Comparison of ENCODE assay signal across 13 cellular contexts in the genomic region with DNA sequence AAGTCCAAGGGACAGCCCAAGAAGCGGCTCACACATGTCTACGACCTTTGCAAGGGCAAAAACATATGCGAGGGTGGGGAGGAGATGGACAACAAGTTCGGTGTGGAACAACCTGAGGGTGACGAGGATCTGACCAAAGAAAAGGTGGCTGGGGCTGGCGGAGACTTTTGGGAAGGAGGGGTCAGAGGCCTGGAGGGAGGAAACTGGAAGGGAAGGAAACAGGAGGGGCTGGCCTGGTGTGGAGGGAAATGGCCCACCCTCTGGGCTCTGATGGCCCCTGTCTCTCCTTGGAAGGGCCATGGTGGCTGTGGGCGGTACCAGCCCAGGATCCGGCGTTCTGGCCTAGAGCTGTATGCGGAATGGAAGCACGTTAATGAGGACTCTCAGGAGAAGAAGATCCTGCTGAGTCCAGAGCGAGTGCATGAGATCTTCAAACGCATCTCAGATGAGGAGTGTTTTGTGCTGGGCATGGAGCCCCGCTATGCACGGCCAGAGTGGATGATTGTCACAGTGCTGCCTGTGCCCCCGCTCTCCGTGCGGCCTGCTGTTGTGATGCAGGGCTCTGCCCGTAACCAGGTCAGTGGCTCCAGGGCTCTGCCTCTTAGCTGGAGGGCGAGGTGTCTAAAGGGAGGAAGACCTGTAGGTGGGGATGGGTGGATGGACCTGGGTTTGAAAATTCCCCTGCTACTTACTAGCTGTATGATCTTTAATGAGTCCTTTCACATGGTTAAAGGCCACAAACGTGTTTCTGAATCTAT. TPM values are rescaled to one million over a fixed set of nuclear protein-coding genes. Genes with fewer than 3 reads are reported as not detected.
DNase-seq lines count a peak whose midpoint lies in the region; ATAC-seq and TF ChIP-seq lines count a peak whose summit lies in the region.
"Had no signal": no experiment of that assay in that cellular context is flagged by ENCODE, and none has a peak within 500 bp of the region (broad histone marks: within the 10 kb centered on the region; RNA-seq: fewer than 3 reads in every experiment).

No MANE protein-coding gene starts in this region.

- no peak for TF ChIP-seq EP300 in sigmoid colon (IDR thresholded peaks at IDR 0.05)

- H3K4me1 ChIP-seq in right atrium auricular region: peaks cover 0 to 27% of the 10 kb centered on the region in 2 donors
- no peaks in the 10 kb centered on the region for H3K4me1 ChIP-seq in sigmoid colon
- H3K4me1 ChIP-seq: SJCRH30 had no signal

- H3K9me3 Mint-ChIP-seq in HFFc6: no peaks in the 10 kb centered on the region
- H3K9me3 Mint-ChIP-seq in activated naive CD8-positive, alpha-beta T cell treated with anti-CD3 and anti-CD28 coated beads for 36 hours: no peaks in the 10 kb centered on the region
- no peaks in the 10 kb centered on the region for H3K9me3 Mint-ChIP-seq in stimulated activated naive B cell treated with anti-CD40 and anti-IgM and Interleukin-4, amounts not matched to agents 10 μg/mL and 1 μg/mL and 100 μg/mL, for 72 hours
- H3K9me3 Mint-ChIP-seq: activated naive CD4-positive, alpha-beta T cell treated with anti-CD3 and anti-CD28 coated beads for 36 hours had no signal

- H3K27ac Mint-ChIP-seq in HFFc6: 0 out of 2 replicates have a peak overlapping the region, but pooled peaks have one; percentile 30
- H3K27ac Mint-ChIP-seq in activated naive CD8-positive, alpha-beta T cell treated with anti-CD3 and anti-CD28 coated beads for 36 hours: peak overlapping the region; percentile 62
- H3K27ac Mint-ChIP-seq in stimulated activated naive B cell treated with anti-CD40 and anti-IgM and Interleukin-4, amounts not matched to agents 10 μg/mL and 1 μg/mL and 100 μg/mL, for 72 hours: peak overlapping the region; percentile 79
- H3K27ac Mint-ChIP-seq: activated naive CD4-positive, alpha-beta T cell treated with anti-CD3 and anti-CD28 coated beads for 36 hours had no signal

- H3K27me3 ChIP-seq in right atrium auricular region: no peaks in the 10 kb centered on the region
- H3K27me3 ChIP-seq in sigmoid colon: no peaks in the 10 kb centered on the region
- H3K27me3 ChIP-seq: SJCRH30 had no signal

- peaks cover 38% of the 10 kb centered on the region for H3K36me3 Mint-ChIP-seq in HFFc6 (ENCODE audit: low read depth)
- peaks cover 50% of the 10 kb centered on the region for H3K36me3 Mint-ChIP-seq in activated naive CD8-positive, alpha-beta T cell treated with anti-CD3 and anti-CD28 coated beads for 36 hours
- H3K36me3 Mint-ChIP-seq in stimulated activated naive B cell treated with anti-CD40 and anti-IgM and Interleukin-4, amounts not matched to agents 10 μg/mL and 1 μg/mL and 100 μg/mL, for 72 hours: peaks cover 45 to 67% of the 10 kb centered on the region in 2 donors

- no peak overlapping the region for H3K4me3 Mint-ChIP-seq in HFFc6
- H3K4me3 Mint-ChIP-seq in activated naive CD8-positive, alpha-beta T cell treated with anti-CD3 and anti-CD28 coated beads for 36 hours: no peak overlapping the region
- no peak overlapping the region for H3K4me3 Mint-ChIP-seq in stimulated activated naive B cell treated with anti-CD40 and anti-IgM and Interleukin-4, amounts not matched to agents 10 μg/mL and 1 μg/mL and 100 μg/mL, for 72 hours
- H3K4me3 Mint-ChIP-seq: activated naive CD4-positive, alpha-beta T cell treated with anti-CD3 and anti-CD28 coated beads for 36 hours had no signal

- no peak for TF ChIP-seq CTCF in HFFc6 (IDR thresholded peaks at IDR 0.05)
- TF ChIP-seq CTCF in right atrium auricular region (IDR thresholded peaks at IDR 0.05): no peak
- no peak for TF ChIP-seq CTCF in sigmoid colon (IDR thresholded peaks at IDR 0.05)

- H3K36me3 ChIP-seq in right atrium auricular region (peaks cover 62% of the 10 kb centered on the region), sigmoid colon (peaks cover 33 to 59% (median 51%) of the 10 kb centered on the region in 4 donors)

- TF ChIP-seq POLR2A in sigmoid colon (IDR thresholded peaks at IDR 0.05): no peak

- 91 to 93% methylated on average over 21 of the region's 21 CpGs for WGBS in sigmoid colon, 2 donors

- H3K4me3 ChIP-seq in right atrium auricular region (no peak overlapping the region), sigmoid colon (no peak overlapping the region)
- H3K4me3 ChIP-seq: SJCRH30 had no signal

- intact Hi-C loops in sigmoid colon (cut with DNase I): no loop called here

- peak overlapping the region; percentile 29 to 50 for H3K27ac ChIP-seq in right atrium auricular region
- H3K27ac ChIP-seq in sigmoid colon: peak overlapping the region in 1 of 4 donors; percentile 11
- H3K27ac ChIP-seq: SJCRH30 had no signal

- no peaks in the 10 kb centered on the region for H3K9me3 ChIP-seq in right atrium auricular region
- no peaks in the 10 kb centered on the region for H3K9me3 ChIP-seq in sigmoid colon
- H3K9me3 ChIP-seq: SJCRH30 had no signal

- peaks cover 3% of the 10 kb centered on the region for H3K27me3 Mint-ChIP-seq in HFFc6 (ENCODE audit: insufficient read depth)
- H3K27me3 Mint-ChIP-seq in activated naive CD8-positive, alpha-beta T cell treated with anti-CD3 and anti-CD28 coated beads for 36 hours: no peaks in the 10 kb centered on the region
- H3K27me3 Mint-ChIP-seq in stimulated activated naive B cell treated with anti-CD40 and anti-IgM and Interleukin-4, amounts not matched to agents 10 μg/mL and 1 μg/mL and 100 μg/mL, for 72 hours: no peaks in the 10 kb centered on the region

- peaks cover 17% of the 10 kb centered on the region for H3K4me1 Mint-ChIP-seq in HFFc6 (ENCODE audit: low read depth)
- peaks cover 17% of the 10 kb centered on the region for H3K4me1 Mint-ChIP-seq in activated naive CD8-positive, alpha-beta T cell treated with anti-CD3 and anti-CD28 coated beads for 36 hours
- H3K4me1 Mint-ChIP-seq in stimulated activated naive B cell treated with anti-CD40 and anti-IgM and Interleukin-4, amounts not matched to agents 10 μg/mL and 1 μg/mL and 100 μg/mL, for 72 hours: peaks cover 15 to 24% of the 10 kb centered on the region in 2 donors

- no peak for ATAC-seq in stimulated activated naive B cell treated with anti-CD40 and anti-IgM and Interleukin-4, amounts not matched to agents 10 μg/mL and 1 μg/mL and 100 μg/mL, for 72 hours (replicated peaks)

- no peak for DNase-seq in HFFc6
- no peak for DNase-seq in activated naive CD8-positive, alpha-beta T cell treated with anti-CD3 and anti-CD28 coated beads for 36 hours
- DNase-seq in right atrium auricular region (ENCODE audit: low spot score): no peak
- no peak for DNase-seq in stimulated activated naive B cell treated with anti-CD40 and anti-IgM and Interleukin-4, amounts not matched to agents 10 μg/mL and 1 μg/mL and 100 μg/mL, for 72 hours
- DNase-seq in LoVo (ENCODE audit: low spot score): no peak
- no peak for DNase-seq in sigmoid colon
- DNase-seq in activated CD4-positive, alpha-beta T cell treated with anti-CD3 and anti-CD28 coated beads, Interleukin-2, amount 50 U/mL, for 1 hour: no peak
- DNase-seq: activated naive CD4-positive, alpha-beta T cell treated with anti-CD3 and anti-CD28 coated beads for 36 hours; NCI-H1048; SJCRH30 had no signal

RNA-seq across cellular contexts. Expression of gene POLR2A, which starts 12.5 kb away (rescaled TPM):
- 100 to 1,000 TPM; 111 to 127 (median 118) TPM for total RNA-seq in HFFc6 (2021; fragmentation: NEBNext Ultra II Directional; extraction: Animal tissue kit (Norgen Biotek cat#: 25700))
- total RNA-seq in activated naive CD8-positive, alpha-beta T cell treated with anti-CD3 and anti-CD28 coated beads for 36 hours: 100 to 1,000 TPM; 198 to 200 TPM
- total RNA-seq in right atrium auricular region: 10 to 100 TPM; 28.4 to 41.2 TPM
- total RNA-seq in sigmoid colon: 10 to 100 TPM; 30.1 to 43.2 (median 36.5) TPM
- polyA plus RNA-seq in sigmoid colon: 10 to 100 TPM in 2 of 3 donors, 1 to 10 TPM in 1; 7.2 to 51.1 (median 11.3) TPM

RNA-seq across cellular contexts. Expression of gene SLC35G6, which starts 15.4 kb away (rescaled TPM):
- not detected for total RNA-seq in HFFc6 (2021; fragmentation: NEBNext Ultra II Directional; extraction: Animal tissue kit (Norgen Biotek cat#: 25700))
- total RNA-seq in activated naive CD8-positive, alpha-beta T cell treated with anti-CD3 and anti-CD28 coated beads for 36 hours: not detected
- total RNA-seq in right atrium auricular region (not detected), sigmoid colon (not detected)
- polyA plus RNA-seq in sigmoid colon: not detected
- total RNA-seq: activated naive CD4-positive, alpha-beta T cell treated with anti-CD3 and anti-CD28 coated beads for 36 hours; glomerular endothelial cell; myocyte; SJCRH30 had no signal
- polyA plus RNA-seq: keratinocyte had no signal

RNA-seq across cellular contexts. Expression of gene ZBTB4, which starts 17.2 kb away (rescaled TPM):
- 10 to 100 TPM; 62.7 to 75.9 (median 68.6) TPM for total RNA-seq in HFFc6 (2021; fragmentation: NEBNext Ultra II Directional; extraction: Animal tissue kit (Norgen Biotek cat#: 25700))
- total RNA-seq in activated naive CD8-positive, alpha-beta T cell treated with anti-CD3 and anti-CD28 coated beads for 36 hours: 10 to 100 TPM; 16.7 TPM
- total RNA-seq in right atrium auricular region (10 to 100 TPM; 50.5 to 67.3 TPM), sigmoid colon (10 to 100 TPM; 42.5 to 56.5 (median 45.3) TPM)
- polyA plus RNA-seq in sigmoid colon: 10 to 100 TPM in 2 of 3 donors, 1 to 10 TPM in 1; 5.5 to 19.6 (median 12.0) TPM

RNA-seq across cellular contexts. Expression of gene CHRNB1, which starts 51.8 kb away (rescaled TPM):
- total RNA-seq in HFFc6 (2021; fragmentation: NEBNext Ultra II Directional; extraction: Animal tissue kit (Norgen Biotek cat#: 25700)): 1 to 10 TPM; 2.0 to 2.8 (median 2.4) TPM
- 10 to 100 TPM; 10.6 to 11.3 TPM for total RNA-seq in activated naive CD8-positive, alpha-beta T cell treated with anti-CD3 and anti-CD28 coated beads for 36 hours
- total RNA-seq in right atrium auricular region: 10 to 100 TPM; 15.8 to 19.0 TPM
- total RNA-seq in sigmoid colon: 1 to 10 TPM; 4.2 to 8.1 (median 6.5) TPM
- 10 to 100 TPM in 2 of 3 donors, 1 to 10 TPM in 1; 7.2 to 13.2 (median 11.2) TPM for polyA plus RNA-seq in sigmoid colon

RNA-seq across cellular contexts. Expression of gene TNFSF12, which starts 52.2 kb away (rescaled TPM):
- total RNA-seq in HFFc6 (2021; fragmentation: NEBNext Ultra II Directional; extraction: Animal tissue kit (Norgen Biotek cat#: 25700)): 10 to 100 TPM; 22.0 to 28.3 (median 25.4) TPM
- total RNA-seq in activated naive CD8-positive, alpha-beta T cell treated with anti-CD3 and anti-CD28 coated beads for 36 hours: 10 to 100 TPM; 11.6 to 15.1 TPM
- 10 to 100 TPM; 39.6 to 50.2 TPM for total RNA-seq in right atrium auricular region
- 100 to 1,000 TPM in 2 of 4 donors, 10 to 100 TPM in 2; 60.1 to 122 (median 91.8) TPM for total RNA-seq in sigmoid colon
- polyA plus RNA-seq in sigmoid colon: 10 to 100 TPM; 18.0 to 45.0 (median 26.1) TPM
- total RNA-seq: SJCRH30 had no signal
